In genomic region chr2:85538507-85539360, GRCh38 we compare ENCODE assay signal across 8 cellular contexts. TPM values are rescaled to one million over a fixed set of nuclear protein-coding genes. Genes with fewer than 3 reads are reported as not detected.
DNase-seq lines count a peak whose midpoint lies in the region; ATAC-seq, FAIRE-seq and TF ChIP-seq lines count a peak whose summit lies in the region.

Gene MAT2A, plus strand, starts transcription at chr2:85539168. Its CDS starts 120 bp downstream, at chr2:85539288.

- ATAC-seq in HG02623 (IDR thresholded peaks at IDR 0.05; ENCODE audit: unreplicated experiment), result peak; percentile 67
- ATAC-seq in pancreas, result peak; percentile 82 to 90 (median 84)

- no peak for FAIRE-seq in pancreas (lab: Jason Lieb, UNC)

- no peaks in the 10 kb centered on the region for H3K9me3 ChIP-seq in pancreas
- H3K9me3 ChIP-seq in tibial artery, result no peaks in the 10 kb centered on the region

- H3K4me1 Mint-ChIP-seq in activated naive CD8-positive, alpha-beta T cell (ENCODE audit: low read depth), result peaks cover 42% of the 10 kb centered on the region
- peaks cover 34% of the 10 kb centered on the region for H3K4me1 Mint-ChIP-seq in glutamatergic neuron (ENCODE audit: low read depth, unreplicated experiment)

- H3K36me3 ChIP-seq in pancreas, result peaks cover 15 to 35% (median 32%) of the 10 kb centered on the region in 3 donors
- peaks cover 27 to 30% (median 29%) of the 10 kb centered on the region in 3 donors for H3K36me3 ChIP-seq in tibial artery

- H3K27me3 ChIP-seq in pancreas (no peaks in the 10 kb centered on the region), tibial artery (no peaks in the 10 kb centered on the region)

- H3K27ac ChIP-seq in pancreas (peak within 1 kb of the TSS; percentile 94 to 99 (median 98)), tibial artery (peak within 1 kb of the TSS; percentile 96 to 100)

- peaks cover 9 to 45% (median 22%) of the 10 kb centered on the region in 3 donors for H3K4me1 ChIP-seq in pancreas
- peaks cover 0 to 56% (median 39%) of the 10 kb centered on the region in 4 donors for H3K4me1 ChIP-seq in tibial artery

- intact Hi-C loops in pancreas (cut with DNase I), result loop anchor here in 1 of 3 donors (10.0 kb wide), 1 partner anchor 64 kb away; no protein-coding TSS in a partner anchor
- intact Hi-C loops in tibial artery (cut with DNase I; ENCODE audit: low total_unique reads), result loop anchor here (5.0 kb wide), 1 partner anchor 101 kb away; no protein-coding TSS in a partner anchor

- no peaks in the 10 kb centered on the region for H3K9me3 Mint-ChIP-seq in activated naive CD8-positive, alpha-beta T cell (ENCODE audit: low read depth)
- peaks cover 16% of the 10 kb centered on the region for H3K9me3 Mint-ChIP-seq in glutamatergic neuron (ENCODE audit: unreplicated experiment)

- H3K36me3 Mint-ChIP-seq in activated naive CD8-positive, alpha-beta T cell, result peaks cover 34% of the 10 kb centered on the region
- peaks cover 5% of the 10 kb centered on the region for H3K36me3 Mint-ChIP-seq in glutamatergic neuron (ENCODE audit: unreplicated experiment)

- H3K27ac Mint-ChIP-seq in activated naive CD8-positive, alpha-beta T cell, result peak within 1 kb of the TSS; percentile 98
- H3K27ac Mint-ChIP-seq in glutamatergic neuron (ENCODE audit: unreplicated experiment), result peak within 1 kb of the TSS; percentile 100

- 0% methylated on average over 58 to 92 of the region's 92 CpGs for WGBS in pancreas, 2 donors

- H3K27me3 Mint-ChIP-seq in activated naive CD8-positive, alpha-beta T cell, result no peaks in the 10 kb centered on the region
- H3K27me3 Mint-ChIP-seq in glutamatergic neuron (ENCODE audit: unreplicated experiment), result peaks cover 12% of the 10 kb centered on the region

- peak; percentile 70 for DNase-seq in GM12864 (ENCODE audit: low read depth)
- DNase-seq in NCI-H1092 treated with DMSO at 0.1 percent for 48 hours (lab: John Stamatoyannopoulos, UW), result peak; percentile 89
- DNase-seq in SKM-1 (lab: John Stamatoyannopoulos, UW; ENCODE audit: unreplicated experiment), result peak; percentile 99
- peak; percentile 99 for DNase-seq in glutamatergic neuron
- peak; percentile 93 to 98 (median 96) for DNase-seq in pancreas
- DNase-seq in tibial artery, result peak; percentile 93 to 96

- peak; percentile 74 for TF ChIP-seq CTCF in GM12864 (IDR thresholded peaks at IDR 0.05; ENCODE audit: low read depth, low read length, missing control alignments)
- TF ChIP-seq CTCF in glutamatergic neuron (IDR thresholded peaks at IDR 0.05; ENCODE audit: partially characterized antibody, unreplicated experiment), result peak; percentile 86
- peak; percentile 45 to 76 (median 72) for TF ChIP-seq CTCF in pancreas (IDR thresholded peaks at IDR 0.05)
- peak; percentile 69 to 72 for TF ChIP-seq CTCF in tibial artery (IDR thresholded peaks at IDR 0.05)

- H3K4me3 Mint-ChIP-seq in activated naive CD8-positive, alpha-beta T cell, result peak within 1 kb of the TSS; percentile 98
- H3K4me3 Mint-ChIP-seq in glutamatergic neuron (ENCODE audit: unreplicated experiment), result peak within 1 kb of the TSS; percentile 100

- H3K4me3 ChIP-seq in GM12864 (ENCODE audit: low read depth, low read length), result peak within 1 kb of the TSS; percentile 66
- H3K4me3 ChIP-seq in pancreas, result peak within 1 kb of the TSS; percentile 66 to 98 (median 92)
- H3K4me3 ChIP-seq in tibial artery, result peak within 1 kb of the TSS; percentile 69 to 94

RNA-seq across cellular contexts. Expression of gene MAT2A, which starts in this region (rescaled TPM):
- 302 TPM for total RNA-seq in glutamatergic neuron (ENCODE audit: unreplicated experiment)
- 100 to 1,000 TPM; 127 to 447 (median 246) TPM for total RNA-seq in pancreas
- polyA plus RNA-seq in pancreas, result 100 to 1,000 TPM; 141 to 246 TPM

Comparison
In these comparisons a context has a peak if more than half of its experiments do, and no peak if none do; other contexts are left out.
1. Peak in every context shown above with its lines: DNase-seq, ATAC-seq, H3K4me3 ChIP-seq and H3K27ac ChIP-seq.